ENCODE assay signal across 1 cellular context in the genomic region with DNA sequence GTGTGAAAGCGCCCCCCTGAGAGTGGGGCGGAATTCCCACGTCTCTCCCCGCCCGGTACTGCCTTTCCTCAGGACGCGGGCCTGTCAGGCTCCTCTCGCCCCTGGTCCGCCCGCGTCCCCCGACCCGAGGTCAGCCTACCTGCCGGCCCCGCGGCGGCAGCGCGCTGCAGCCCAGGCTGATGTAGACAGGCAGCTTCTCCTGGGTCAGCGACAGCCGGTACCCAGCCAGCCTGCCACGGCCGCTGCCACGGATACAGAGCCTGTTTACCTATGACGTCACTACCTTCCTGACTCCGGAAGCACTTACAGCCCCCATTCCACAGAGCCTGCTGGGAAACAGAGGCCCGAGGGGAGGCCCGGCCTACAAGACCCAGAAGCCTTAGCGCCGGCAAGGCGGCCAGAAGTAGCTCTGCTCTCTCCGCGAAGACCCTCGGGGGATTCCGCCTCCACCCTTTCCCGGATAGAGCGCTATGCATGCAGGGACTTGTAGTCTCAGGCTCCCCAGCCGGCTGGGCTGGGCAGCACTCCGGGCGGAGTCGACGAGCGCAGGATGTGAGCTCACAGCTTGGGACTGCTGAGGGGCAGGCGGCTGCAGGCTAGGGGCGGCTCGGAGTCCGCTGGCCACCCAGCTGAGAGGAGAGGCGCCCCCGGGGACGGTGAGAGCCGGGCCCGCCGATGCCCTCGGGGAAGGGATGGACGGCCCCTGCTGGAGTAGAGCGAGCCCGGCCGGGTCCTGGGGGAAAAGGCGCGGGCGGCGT.
TF ChIP-seq lines count a peak whose summit lies in the region.

A gene with protein sequence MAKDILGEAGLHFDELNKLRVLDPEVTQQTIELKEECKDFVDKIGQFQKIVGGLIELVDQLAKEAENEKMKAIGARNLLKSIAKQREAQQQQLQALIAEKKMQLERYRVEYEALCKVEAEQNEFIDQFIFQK (minus strand): TSS at position 272 of the 758 bp plus-strand sequence. CDS start 3,487 bp downstream, outside the sequence.
A gene with protein sequence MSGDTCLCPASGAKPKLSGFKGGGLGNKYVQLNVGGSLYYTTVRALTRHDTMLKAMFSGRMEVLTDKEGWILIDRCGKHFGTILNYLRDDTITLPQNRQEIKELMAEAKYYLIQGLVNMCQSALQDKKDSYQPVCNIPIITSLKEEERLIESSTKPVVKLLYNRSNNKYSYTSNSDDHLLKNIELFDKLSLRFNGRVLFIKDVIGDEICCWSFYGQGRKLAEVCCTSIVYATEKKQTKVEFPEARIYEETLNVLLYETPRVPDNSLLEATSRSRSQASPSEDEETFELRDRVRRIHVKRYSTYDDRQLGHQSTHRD (plus strand): TSS at position 561 of the 758 bp plus-strand sequence. CDS start 3,761 bp downstream, outside the sequence.

TF ChIP-seq in HEK293, 187 proteins besides CTCF, POLR2A, EP300 and RAD21 (continued from another document):
- TF ChIP-seq ZEB2 (tag by site-specific recombination; IDR thresholded peaks at IDR 0.05), result peak; percentile 78; the same call in 1 of the 2 replicates
- no peak for TF ChIP-seq ZNF791 (tag by site-specific recombination; IDR thresholded peaks at IDR 0.05)
- TF ChIP-seq ZNF837 (tag by site-specific recombination; IDR thresholded peaks at IDR 0.05), result no peak
- TF ChIP-seq GLI4 (tag by site-specific recombination; IDR thresholded peaks at IDR 0.05), result no peak
- peak; percentile 26; the same call in 1 of the 2 replicates for TF ChIP-seq ZSCAN23 (tag by site-specific recombination; IDR thresholded peaks at IDR 0.05)
- TF ChIP-seq ZNF776 (tag by site-specific recombination; IDR thresholded peaks at IDR 0.05; ENCODE audit: borderline replicate concordance), result no peak
